8 cellular contexts compared by ENCODE assay signal in the genomic region with DNA sequence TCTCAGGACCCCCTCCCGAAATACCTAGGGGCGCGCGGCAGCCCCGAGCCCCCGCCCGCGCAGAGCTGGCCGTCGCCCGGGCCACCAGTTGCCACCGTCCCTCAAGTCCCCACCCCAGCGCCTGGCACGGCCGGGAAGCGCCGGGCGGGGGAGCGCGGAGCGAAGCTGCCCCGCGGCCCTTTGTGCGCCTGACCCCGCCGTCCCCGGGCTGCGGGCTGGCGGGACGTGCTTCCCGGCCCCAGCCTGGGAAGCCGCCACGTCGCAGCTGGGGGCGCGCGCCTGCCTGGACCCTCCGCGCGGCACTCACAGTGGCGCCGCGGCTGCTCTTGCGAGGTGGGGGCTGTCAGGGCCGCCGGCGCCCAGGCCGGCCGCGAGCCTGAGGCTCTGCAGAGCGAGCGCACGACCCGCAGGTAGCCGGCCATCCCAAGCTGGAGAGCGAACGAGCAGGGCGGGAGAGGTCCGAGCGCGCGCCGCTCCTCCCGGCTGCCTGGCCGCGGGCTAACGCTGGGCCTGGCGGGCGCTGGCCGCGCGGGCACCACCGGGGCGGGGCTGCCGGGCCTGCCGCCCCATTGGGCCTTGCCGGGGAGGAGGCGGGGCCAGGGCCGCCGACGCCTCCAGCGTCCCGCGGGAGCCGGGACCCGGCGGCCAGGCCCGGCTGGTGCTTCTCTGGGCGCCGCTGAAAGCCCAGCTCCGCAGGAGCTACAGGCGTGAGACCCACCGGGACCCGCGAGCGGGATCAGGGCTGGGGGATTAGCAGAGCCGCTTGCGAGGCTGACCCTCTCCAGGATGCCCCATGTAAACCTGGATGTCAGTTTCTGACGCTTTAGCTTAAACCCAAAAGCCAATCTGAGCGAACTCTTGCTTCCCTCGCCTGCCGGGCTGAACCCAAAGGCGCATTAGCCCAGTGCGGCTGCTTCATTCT. TPM values are rescaled to one million over a fixed set of nuclear protein-coding genes. Genes with fewer than 3 reads are reported as not detected.
DNase-seq lines count a peak whose midpoint lies in the region; ATAC-seq and TF ChIP-seq lines count a peak whose summit lies in the region.

A gene (minus strand): TSS at position 500 of the 922 bp plus-strand sequence. CDS start 78 bp downstream, at position 422.

- in situ Hi-C loops in KBM-7 (cut with MboI; ENCODE audit: low pct_unique_long_range_greater_than_20kb, low sequenced_read_pairs) = no loop called here

- H3K27me3 Mint-ChIP-seq in activated naive CD4-positive, alpha-beta T cell treated with anti-CD3 and anti-CD28 coated beads for 36 hours (ENCODE audit: low read depth) = no peaks in the 10 kb centered on the region
- H3K27me3 Mint-ChIP-seq in neural progenitor cell (ENCODE audit: insufficient read depth, low read depth) = peaks cover 28% of the 10 kb centered on the region

- intact Hi-C loops in activated naive CD4-positive, alpha-beta T cell treated with anti-CD3 and anti-CD28 coated beads for 36 hours (cut with micrococcal nuclease) = loop anchor here (5.0 kb wide), 1 partner anchor 300 kb away; no protein-coding TSS in a partner anchor

- peaks cover 46% of the 10 kb centered on the region for H3K4me1 Mint-ChIP-seq in activated naive CD4-positive, alpha-beta T cell treated with anti-CD3 and anti-CD28 coated beads for 36 hours (ENCODE audit: low read depth)
- peaks cover 51% of the 10 kb centered on the region for H3K4me1 Mint-ChIP-seq in neural progenitor cell

- peak within 1 kb of the TSS; percentile 71 for H3K4me2 ChIP-seq in neural progenitor cell

- no peak for TF ChIP-seq CTCF in neural progenitor cell (IDR thresholded peaks at IDR 0.05)

- H3K9ac ChIP-seq in neural progenitor cell = peak within 1 kb of the TSS; percentile 68

- H3K27ac Mint-ChIP-seq in activated naive CD4-positive, alpha-beta T cell treated with anti-CD3 and anti-CD28 coated beads for 36 hours = peak within 1 kb of the TSS; percentile 90
- peak within 1 kb of the TSS; percentile 86 for H3K27ac Mint-ChIP-seq in neural progenitor cell

- peaks cover 10% of the 10 kb centered on the region for H3F3A ChIP-seq in neural progenitor cell (ENCODE audit: low read depth)

- ATAC-seq in GM21619 (IDR thresholded peaks at IDR 0.05; ENCODE audit: unreplicated experiment) = peak; percentile 65

- H3K27me3 ChIP-seq in SJSA1 (replicated peaks) (no peaks in the 10 kb centered on the region), neural progenitor cell (peaks cover 21% of the 10 kb centered on the region)

- peaks cover 38% of the 10 kb centered on the region for H4K20me1 ChIP-seq in neural progenitor cell (ENCODE audit: low read depth)

- H3K36me3 ChIP-seq in SJSA1 = peaks cover 6% of the 10 kb centered on the region
- no peaks in the 10 kb centered on the region for H3K36me3 ChIP-seq in neural progenitor cell

- peak within 1 kb of the TSS; percentile 91 for H3K4me3 Mint-ChIP-seq in activated naive CD4-positive, alpha-beta T cell treated with anti-CD3 and anti-CD28 coated beads for 36 hours
- H3K4me3 Mint-ChIP-seq in neural progenitor cell = peak within 1 kb of the TSS; percentile 90

- H3K9me3 Mint-ChIP-seq in activated naive CD4-positive, alpha-beta T cell treated with anti-CD3 and anti-CD28 coated beads for 36 hours = no peaks in the 10 kb centered on the region
- no peaks in the 10 kb centered on the region for H3K9me3 Mint-ChIP-seq in neural progenitor cell

- CTCF ChIA-PET in activated naive CD4-positive, alpha-beta T cell treated with anti-CD3 and anti-CD28 coated beads for 36 hours (lab: Charles Lee) = interaction anchor here (0.5 to 2.1 kb wide), 7 partner anchors 16 to 341 kb away, joined by 3 to 6 read pairs (median 4); no protein-coding TSS in a partner anchor

- peak within 1 kb of the TSS; percentile 95 for H2AFZ ChIP-seq in neural progenitor cell (replicated peaks)

- peaks cover 37% of the 10 kb centered on the region for H3K4me1 ChIP-seq in SJSA1 (replicated peaks)
- peaks cover 19% of the 10 kb centered on the region for H3K4me1 ChIP-seq in neural progenitor cell

- DNase-seq in EH (ENCODE audit: low read depth) (peak; percentile 86), KBM-7 (peak; percentile 73), SJSA1 (ENCODE audit: low read depth in 1 of 2, low spot score in 2 of 2) (peak; percentile 78 to 83), foreskin melanocyte (peak; percentile 70), neural progenitor cell (ENCODE audit: low spot score) (peak; percentile 97), superior temporal gyrus (ENCODE audit: extremely low spot score) (peak; percentile 83)
- peak; percentile 64 for DNase-seq in activated naive CD4-positive, alpha-beta T cell treated with anti-CD3 and anti-CD28 coated beads for 36 hours

- H3K4me3 ChIP-seq in SJSA1 = peak within 1 kb of the TSS; percentile 100
- peak within 1 kb of the TSS; percentile 84 for H3K4me3 ChIP-seq in neural progenitor cell

- H3K27ac ChIP-seq in SJSA1 (peak within 1 kb of the TSS; percentile 72), neural progenitor cell (peak within 1 kb of the TSS; percentile 67)

- peaks cover 8% of the 10 kb centered on the region for H3K36me3 Mint-ChIP-seq in activated naive CD4-positive, alpha-beta T cell treated with anti-CD3 and anti-CD28 coated beads for 36 hours (ENCODE audit: low read depth)
- peaks cover 5% of the 10 kb centered on the region for H3K36me3 Mint-ChIP-seq in neural progenitor cell

- peaks cover 43% of the 10 kb centered on the region for H3K79me2 ChIP-seq in neural progenitor cell (ENCODE audit: low read depth)

- peaks cover 4% of the 10 kb centered on the region; the same call in 1 of the 2 replicates for H3K9me3 ChIP-seq in SJSA1 (replicated peaks)
- H3K9me3 ChIP-seq in neural progenitor cell (ENCODE audit: low read depth) = no peaks in the 10 kb centered on the region

RNA-seq across cellular contexts. Expression of the gene that starts here (rescaled TPM):
- total RNA-seq in SJSA1 (2014; rRNA removed; shearing (Covaris generic)) = 45.0 and 66.6 TPM in 2 replicates
- total RNA-seq in activated naive CD4-positive, alpha-beta T cell treated with anti-CD3 and anti-CD28 coated beads for 36 hours = 100 to 1,000 TPM; 225 to 229 TPM
- 93.1 and 134 TPM in 2 replicates for total RNA-seq in neural progenitor cell (ENCODE audit: low replicate concordance)

Comparison
In these comparisons a context has a peak if more than half of its experiments do, and no peak if none do; other contexts are left out.
1. Peak in every context shown above with its lines: DNase-seq, ATAC-seq, H3K4me3 ChIP-seq and H3K27ac ChIP-seq.